ENCODE assay signal across 1 cellular context in the genomic region with DNA sequence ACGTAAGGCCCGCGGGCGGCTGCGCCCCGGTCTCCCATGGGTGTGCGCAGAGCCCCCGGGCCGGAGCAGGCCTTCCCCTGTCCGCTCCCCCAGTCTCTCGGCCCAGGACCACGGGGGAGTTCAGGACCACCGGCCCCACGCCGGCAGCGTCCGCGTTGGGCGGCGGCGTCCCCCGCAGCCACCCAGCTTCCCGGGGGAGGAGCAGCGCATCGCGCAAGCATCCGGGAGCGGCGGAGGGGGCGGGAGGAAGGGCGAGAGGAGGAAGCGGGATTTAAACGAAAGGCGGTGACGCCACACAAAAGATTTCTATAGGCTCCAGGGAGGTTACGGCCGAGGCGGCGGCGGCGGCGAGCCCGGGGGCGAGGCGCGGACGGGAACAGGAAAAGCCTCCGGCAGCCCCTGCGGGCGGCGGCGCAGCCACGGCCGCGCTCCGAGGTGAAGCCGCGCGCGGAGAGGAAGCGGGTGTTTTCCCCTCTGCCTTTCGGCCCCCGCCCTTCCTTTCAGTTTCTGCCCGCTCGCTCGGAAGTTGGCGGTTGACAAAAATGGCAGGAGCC.
TF ChIP-seq lines count a peak whose summit lies in the region.

A gene (plus strand): TSS at position 298 of the 554 bp plus-strand sequence. CDS start 1,349 bp downstream, outside the sequence.

TF ChIP-seq in HepG2, 621 proteins besides CTCF, POLR2A, EP300 and RAD21 (continued from another document and continues in another):
- TF ChIP-seq, protein P1, sequence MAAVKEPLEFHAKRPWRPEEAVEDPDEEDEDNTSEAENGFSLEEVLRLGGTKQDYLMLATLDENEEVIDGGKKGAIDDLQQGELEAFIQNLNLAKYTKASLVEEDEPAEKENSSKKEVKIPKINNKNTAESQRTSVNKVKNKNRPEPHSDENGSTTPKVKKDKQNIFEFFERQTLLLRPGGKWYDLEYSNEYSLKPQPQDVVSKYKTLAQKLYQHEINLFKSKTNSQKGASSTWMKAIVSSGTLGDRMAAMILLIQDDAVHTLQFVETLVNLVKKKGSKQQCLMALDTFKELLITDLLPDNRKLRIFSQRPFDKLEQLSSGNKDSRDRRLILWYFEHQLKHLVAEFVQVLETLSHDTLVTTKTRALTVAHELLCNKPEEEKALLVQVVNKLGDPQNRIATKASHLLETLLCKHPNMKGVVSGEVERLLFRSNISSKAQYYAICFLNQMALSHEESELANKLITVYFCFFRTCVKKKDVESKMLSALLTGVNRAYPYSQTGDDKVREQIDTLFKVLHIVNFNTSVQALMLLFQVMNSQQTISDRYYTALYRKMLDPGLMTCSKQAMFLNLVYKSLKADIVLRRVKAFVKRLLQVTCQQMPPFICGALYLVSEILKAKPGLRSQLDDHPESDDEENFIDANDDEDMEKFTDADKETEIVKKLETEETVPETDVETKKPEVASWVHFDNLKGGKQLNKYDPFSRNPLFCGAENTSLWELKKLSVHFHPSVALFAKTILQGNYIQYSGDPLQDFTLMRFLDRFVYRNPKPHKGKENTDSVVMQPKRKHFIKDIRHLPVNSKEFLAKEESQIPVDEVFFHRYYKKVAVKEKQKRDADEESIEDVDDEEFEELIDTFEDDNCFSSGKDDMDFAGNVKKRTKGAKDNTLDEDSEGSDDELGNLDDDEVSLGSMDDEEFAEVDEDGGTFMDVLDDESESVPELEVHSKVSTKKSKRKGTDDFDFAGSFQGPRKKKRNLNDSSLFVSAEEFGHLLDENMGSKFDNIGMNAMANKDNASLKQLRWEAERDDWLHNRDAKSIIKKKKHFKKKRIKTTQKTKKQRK (IDR thresholded peaks at IDR 0.05; ENCODE audit: low read length): no peak
- no peak; the same call in 1 of the 2 replicates for TF ChIP-seq ZNF121 (CRISPR knock-in tag; IDR thresholded peaks at IDR 0.05)
- TF ChIP-seq, protein P2, sequence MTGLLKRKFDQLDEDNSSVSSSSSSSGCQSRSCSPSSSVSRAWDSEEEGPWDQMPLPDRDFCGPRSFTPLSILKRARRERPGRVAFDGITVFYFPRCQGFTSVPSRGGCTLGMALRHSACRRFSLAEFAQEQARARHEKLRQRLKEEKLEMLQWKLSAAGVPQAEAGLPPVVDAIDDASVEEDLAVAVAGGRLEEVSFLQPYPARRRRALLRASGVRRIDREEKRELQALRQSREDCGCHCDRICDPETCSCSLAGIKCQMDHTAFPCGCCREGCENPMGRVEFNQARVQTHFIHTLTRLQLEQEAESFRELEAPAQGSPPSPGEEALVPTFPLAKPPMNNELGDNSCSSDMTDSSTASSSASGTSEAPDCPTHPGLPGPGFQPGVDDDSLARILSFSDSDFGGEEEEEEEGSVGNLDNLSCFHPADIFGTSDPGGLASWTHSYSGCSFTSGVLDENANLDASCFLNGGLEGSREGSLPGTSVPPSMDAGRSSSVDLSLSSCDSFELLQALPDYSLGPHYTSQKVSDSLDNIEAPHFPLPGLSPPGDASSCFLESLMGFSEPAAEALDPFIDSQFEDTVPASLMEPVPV (CRISPR knock-in tag; IDR thresholded peaks at IDR 0.05): peak; percentile 78
- TF ChIP-seq, protein P3, sequence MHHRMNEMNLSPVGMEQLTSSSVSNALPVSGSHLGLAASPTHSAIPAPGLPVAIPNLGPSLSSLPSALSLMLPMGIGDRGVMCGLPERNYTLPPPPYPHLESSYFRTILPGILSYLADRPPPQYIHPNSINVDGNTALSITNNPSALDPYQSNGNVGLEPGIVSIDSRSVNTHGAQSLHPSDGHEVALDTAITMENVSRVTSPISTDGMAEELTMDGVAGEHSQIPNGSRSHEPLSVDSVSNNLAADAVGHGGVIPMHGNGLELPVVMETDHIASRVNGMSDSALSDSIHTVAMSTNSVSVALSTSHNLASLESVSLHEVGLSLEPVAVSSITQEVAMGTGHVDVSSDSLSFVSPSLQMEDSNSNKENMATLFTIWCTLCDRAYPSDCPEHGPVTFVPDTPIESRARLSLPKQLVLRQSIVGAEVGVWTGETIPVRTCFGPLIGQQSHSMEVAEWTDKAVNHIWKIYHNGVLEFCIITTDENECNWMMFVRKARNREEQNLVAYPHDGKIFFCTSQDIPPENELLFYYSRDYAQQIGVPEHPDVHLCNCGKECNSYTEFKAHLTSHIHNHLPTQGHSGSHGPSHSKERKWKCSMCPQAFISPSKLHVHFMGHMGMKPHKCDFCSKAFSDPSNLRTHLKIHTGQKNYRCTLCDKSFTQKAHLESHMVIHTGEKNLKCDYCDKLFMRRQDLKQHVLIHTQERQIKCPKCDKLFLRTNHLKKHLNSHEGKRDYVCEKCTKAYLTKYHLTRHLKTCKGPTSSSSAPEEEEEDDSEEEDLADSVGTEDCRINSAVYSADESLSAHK (CRISPR knock-in tag; IDR thresholded peaks at IDR 0.05; ENCODE audit: borderline replicate concordance): no peak
- TF ChIP-seq, protein P4, sequence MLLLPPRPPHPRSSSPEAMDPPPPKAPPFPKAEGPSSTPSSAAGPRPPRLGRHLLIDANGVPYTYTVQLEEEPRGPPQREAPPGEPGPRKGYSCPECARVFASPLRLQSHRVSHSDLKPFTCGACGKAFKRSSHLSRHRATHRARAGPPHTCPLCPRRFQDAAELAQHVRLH (CRISPR knock-in tag; IDR thresholded peaks at IDR 0.05; ENCODE audit: borderline replicate concordance, low read depth): peak; percentile 73; the same call in 1 of the 2 replicates
- no peak for TF ChIP-seq ZFP41 (CRISPR knock-in tag; IDR thresholded peaks at IDR 0.05; ENCODE audit: borderline replicate concordance)
- no peak for TF ChIP-seq ZNF20 (CRISPR knock-in tag; IDR thresholded peaks at IDR 0.05)
- no peak for TF ChIP-seq ZNF317 (CRISPR knock-in tag; IDR thresholded peaks at IDR 0.05)
- TF ChIP-seq, protein P5, sequence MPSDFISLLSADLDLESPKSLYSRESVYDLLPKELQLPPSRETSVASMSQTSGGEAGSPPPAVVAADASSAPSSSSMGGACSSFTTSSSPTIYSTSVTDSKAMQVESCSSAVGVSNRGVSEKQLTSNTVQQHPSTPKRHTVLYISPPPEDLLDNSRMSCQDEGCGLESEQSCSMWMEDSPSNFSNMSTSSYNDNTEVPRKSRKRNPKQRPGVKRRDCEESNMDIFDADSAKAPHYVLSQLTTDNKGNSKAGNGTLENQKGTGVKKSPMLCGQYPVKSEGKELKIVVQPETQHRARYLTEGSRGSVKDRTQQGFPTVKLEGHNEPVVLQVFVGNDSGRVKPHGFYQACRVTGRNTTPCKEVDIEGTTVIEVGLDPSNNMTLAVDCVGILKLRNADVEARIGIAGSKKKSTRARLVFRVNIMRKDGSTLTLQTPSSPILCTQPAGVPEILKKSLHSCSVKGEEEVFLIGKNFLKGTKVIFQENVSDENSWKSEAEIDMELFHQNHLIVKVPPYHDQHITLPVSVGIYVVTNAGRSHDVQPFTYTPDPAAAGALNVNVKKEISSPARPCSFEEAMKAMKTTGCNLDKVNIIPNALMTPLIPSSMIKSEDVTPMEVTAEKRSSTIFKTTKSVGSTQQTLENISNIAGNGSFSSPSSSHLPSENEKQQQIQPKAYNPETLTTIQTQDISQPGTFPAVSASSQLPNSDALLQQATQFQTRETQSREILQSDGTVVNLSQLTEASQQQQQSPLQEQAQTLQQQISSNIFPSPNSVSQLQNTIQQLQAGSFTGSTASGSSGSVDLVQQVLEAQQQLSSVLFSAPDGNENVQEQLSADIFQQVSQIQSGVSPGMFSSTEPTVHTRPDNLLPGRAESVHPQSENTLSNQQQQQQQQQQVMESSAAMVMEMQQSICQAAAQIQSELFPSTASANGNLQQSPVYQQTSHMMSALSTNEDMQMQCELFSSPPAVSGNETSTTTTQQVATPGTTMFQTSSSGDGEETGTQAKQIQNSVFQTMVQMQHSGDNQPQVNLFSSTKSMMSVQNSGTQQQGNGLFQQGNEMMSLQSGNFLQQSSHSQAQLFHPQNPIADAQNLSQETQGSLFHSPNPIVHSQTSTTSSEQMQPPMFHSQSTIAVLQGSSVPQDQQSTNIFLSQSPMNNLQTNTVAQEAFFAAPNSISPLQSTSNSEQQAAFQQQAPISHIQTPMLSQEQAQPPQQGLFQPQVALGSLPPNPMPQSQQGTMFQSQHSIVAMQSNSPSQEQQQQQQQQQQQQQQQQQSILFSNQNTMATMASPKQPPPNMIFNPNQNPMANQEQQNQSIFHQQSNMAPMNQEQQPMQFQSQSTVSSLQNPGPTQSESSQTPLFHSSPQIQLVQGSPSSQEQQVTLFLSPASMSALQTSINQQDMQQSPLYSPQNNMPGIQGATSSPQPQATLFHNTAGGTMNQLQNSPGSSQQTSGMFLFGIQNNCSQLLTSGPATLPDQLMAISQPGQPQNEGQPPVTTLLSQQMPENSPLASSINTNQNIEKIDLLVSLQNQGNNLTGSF (CRISPR knock-in tag; IDR thresholded peaks at IDR 0.05): no peak
- no peak for TF ChIP-seq ZMAT3 (CRISPR knock-in tag; conservative IDR thresholded peaks at IDR 0.05)
- no peak for TF ChIP-seq FOXA1 (IDR thresholded peaks at IDR 0.05)
- peak; percentile 4; the same call in 1 of the 2 replicates for TF ChIP-seq FOXA1 (CRISPR knock-in tag; IDR thresholded peaks at IDR 0.05)
- no peak for TF ChIP-seq ISX (CRISPR knock-in tag; conservative IDR thresholded peaks at IDR 0.05)
- peak; percentile 66 for TF ChIP-seq NFYB (CRISPR knock-in tag; IDR thresholded peaks at IDR 0.05)
- no peak for TF ChIP-seq TBP (CRISPR knock-in tag; IDR thresholded peaks at IDR 0.05)
- no peak; the same call in 1 of the 2 replicates for TF ChIP-seq ZNF724P (CRISPR knock-in tag; IDR thresholded peaks at IDR 0.05; ENCODE audit: borderline replicate concordance)
- TF ChIP-seq, protein P6, sequence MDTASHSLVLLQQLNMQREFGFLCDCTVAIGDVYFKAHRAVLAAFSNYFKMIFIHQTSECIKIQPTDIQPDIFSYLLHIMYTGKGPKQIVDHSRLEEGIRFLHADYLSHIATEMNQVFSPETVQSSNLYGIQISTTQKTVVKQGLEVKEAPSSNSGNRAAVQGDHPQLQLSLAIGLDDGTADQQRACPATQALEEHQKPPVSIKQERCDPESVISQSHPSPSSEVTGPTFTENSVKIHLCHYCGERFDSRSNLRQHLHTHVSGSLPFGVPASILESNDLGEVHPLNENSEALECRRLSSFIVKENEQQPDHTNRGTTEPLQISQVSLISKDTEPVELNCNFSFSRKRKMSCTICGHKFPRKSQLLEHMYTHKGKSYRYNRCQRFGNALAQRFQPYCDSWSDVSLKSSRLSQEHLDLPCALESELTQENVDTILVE (CRISPR knock-in tag; IDR thresholded peaks at IDR 0.05): 0 out of 2 replicates have a peak, but pooled peaks have one; percentile 20
- TF ChIP-seq GZF1 (CRISPR knock-in tag; IDR thresholded peaks at IDR 0.05): no peak
- no peak for TF ChIP-seq ZNF674 (CRISPR knock-in tag; IDR thresholded peaks at IDR 0.05; ENCODE audit: low read depth)
- TF ChIP-seq ZNF274 (CRISPR knock-in tag; IDR thresholded peaks at IDR 0.05): peak; percentile 89
- 0 out of 2 replicates have a peak, but pooled peaks have one; percentile 33 for TF ChIP-seq ZSCAN25 (CRISPR knock-in tag; IDR thresholded peaks at IDR 0.05)
- no peak for TF ChIP-seq ATAD3A (CRISPR knock-in tag; IDR thresholded peaks at IDR 0.05)
- no peak; the same call in 1 of the 2 replicates for TF ChIP-seq ZNF12 (CRISPR knock-in tag; IDR thresholded peaks at IDR 0.05)
- no peak for TF ChIP-seq ZMYM3 (CRISPR knock-in tag; IDR thresholded peaks at IDR 0.05)
- TF ChIP-seq HMGA1 (CRISPR knock-in tag; conservative IDR thresholded peaks at IDR 0.05): no peak
- TF ChIP-seq SRF (IDR thresholded peaks at IDR 0.05; ENCODE audit: low read depth, low read length): no peak
- no peak for TF ChIP-seq ZNF7 (CRISPR knock-in tag; IDR thresholded peaks at IDR 0.05)
- TF ChIP-seq, protein P7, sequence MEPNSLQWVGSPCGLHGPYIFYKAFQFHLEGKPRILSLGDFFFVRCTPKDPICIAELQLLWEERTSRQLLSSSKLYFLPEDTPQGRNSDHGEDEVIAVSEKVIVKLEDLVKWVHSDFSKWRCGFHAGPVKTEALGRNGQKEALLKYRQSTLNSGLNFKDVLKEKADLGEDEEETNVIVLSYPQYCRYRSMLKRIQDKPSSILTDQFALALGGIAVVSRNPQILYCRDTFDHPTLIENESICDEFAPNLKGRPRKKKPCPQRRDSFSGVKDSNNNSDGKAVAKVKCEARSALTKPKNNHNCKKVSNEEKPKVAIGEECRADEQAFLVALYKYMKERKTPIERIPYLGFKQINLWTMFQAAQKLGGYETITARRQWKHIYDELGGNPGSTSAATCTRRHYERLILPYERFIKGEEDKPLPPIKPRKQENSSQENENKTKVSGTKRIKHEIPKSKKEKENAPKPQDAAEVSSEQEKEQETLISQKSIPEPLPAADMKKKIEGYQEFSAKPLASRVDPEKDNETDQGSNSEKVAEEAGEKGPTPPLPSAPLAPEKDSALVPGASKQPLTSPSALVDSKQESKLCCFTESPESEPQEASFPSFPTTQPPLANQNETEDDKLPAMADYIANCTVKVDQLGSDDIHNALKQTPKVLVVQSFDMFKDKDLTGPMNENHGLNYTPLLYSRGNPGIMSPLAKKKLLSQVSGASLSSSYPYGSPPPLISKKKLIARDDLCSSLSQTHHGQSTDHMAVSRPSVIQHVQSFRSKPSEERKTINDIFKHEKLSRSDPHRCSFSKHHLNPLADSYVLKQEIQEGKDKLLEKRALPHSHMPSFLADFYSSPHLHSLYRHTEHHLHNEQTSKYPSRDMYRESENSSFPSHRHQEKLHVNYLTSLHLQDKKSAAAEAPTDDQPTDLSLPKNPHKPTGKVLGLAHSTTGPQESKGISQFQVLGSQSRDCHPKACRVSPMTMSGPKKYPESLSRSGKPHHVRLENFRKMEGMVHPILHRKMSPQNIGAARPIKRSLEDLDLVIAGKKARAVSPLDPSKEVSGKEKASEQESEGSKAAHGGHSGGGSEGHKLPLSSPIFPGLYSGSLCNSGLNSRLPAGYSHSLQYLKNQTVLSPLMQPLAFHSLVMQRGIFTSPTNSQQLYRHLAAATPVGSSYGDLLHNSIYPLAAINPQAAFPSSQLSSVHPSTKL (CRISPR knock-in tag; IDR thresholded peaks at IDR 0.05): 0 out of 2 replicates have a peak, but pooled peaks have one; percentile 49
- TF ChIP-seq, protein P8, sequence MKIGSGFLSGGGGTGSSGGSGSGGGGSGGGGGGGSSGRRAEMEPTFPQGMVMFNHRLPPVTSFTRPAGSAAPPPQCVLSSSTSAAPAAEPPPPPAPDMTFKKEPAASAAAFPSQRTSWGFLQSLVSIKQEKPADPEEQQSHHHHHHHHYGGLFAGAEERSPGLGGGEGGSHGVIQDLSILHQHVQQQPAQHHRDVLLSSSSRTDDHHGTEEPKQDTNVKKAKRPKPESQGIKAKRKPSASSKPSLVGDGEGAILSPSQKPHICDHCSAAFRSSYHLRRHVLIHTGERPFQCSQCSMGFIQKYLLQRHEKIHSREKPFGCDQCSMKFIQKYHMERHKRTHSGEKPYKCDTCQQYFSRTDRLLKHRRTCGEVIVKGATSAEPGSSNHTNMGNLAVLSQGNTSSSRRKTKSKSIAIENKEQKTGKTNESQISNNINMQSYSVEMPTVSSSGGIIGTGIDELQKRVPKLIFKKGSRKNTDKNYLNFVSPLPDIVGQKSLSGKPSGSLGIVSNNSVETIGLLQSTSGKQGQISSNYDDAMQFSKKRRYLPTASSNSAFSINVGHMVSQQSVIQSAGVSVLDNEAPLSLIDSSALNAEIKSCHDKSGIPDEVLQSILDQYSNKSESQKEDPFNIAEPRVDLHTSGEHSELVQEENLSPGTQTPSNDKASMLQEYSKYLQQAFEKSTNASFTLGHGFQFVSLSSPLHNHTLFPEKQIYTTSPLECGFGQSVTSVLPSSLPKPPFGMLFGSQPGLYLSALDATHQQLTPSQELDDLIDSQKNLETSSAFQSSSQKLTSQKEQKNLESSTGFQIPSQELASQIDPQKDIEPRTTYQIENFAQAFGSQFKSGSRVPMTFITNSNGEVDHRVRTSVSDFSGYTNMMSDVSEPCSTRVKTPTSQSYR (CRISPR knock-in tag; IDR thresholded peaks at IDR 0.05; ENCODE audit: borderline replicate concordance): peak; percentile 49; the same call in 1 of the 2 replicates
- TF ChIP-seq ZFYVE20 (CRISPR knock-in tag; IDR thresholded peaks at IDR 0.05; ENCODE audit: borderline replicate concordance, low read depth): no peak
- TF ChIP-seq ZNF501 (CRISPR knock-in tag; IDR thresholded peaks at IDR 0.05): peak; percentile 72
